In the genomic region with DNA sequence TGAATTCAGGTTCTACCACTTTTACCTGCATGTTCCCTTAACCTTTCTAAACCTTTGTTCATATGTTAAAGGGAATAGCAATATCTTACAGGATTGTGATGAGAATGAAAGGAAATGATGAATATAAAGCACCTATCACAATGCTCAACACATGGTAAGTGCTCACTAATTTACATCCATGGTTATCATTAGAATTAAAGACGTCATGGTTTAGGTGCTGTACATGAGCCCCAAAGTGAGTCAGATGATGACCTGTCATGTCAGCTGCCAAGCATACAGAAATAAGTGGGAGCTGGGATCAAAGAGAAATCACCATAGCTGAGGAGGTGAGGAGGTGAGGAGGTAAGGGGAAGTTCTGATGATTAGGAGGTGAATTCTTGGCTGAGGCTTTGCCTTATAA, we compare ENCODE assay signal across 13 cellular contexts.
A peak's percentile ranks its signal among the peaks of the same experiment; 100 is the strongest.
DNase-seq lines count a peak whose midpoint lies in the region; ATAC-seq and FAIRE-seq lines count a peak whose summit lies in the region.
"Had no signal": no experiment of that assay in that cellular context is flagged by ENCODE, and none has a peak within 500 bp of the region (broad histone marks: within the 10 kb centered on the region; RNA-seq: fewer than 3 reads in every experiment).

No MANE protein-coding gene starts in this region.

- CTCF ChIA-PET in activated CD8-positive, alpha-beta memory T cell treated with anti-CD3 and anti-CD28 coated beads, Interleukin-2, amount 10 ng/mL, durations not matched to agents 7 days and 5 days (lab: Charles Lee), result no interaction called here

- no peak for DNase-seq in GM18507 (ENCODE audit: extremely low spot score, insufficient read length, low read depth)
- DNase-seq in RKO (ENCODE audit: low spot score), result peak; percentile 35
- no peak for DNase-seq in activated CD8-positive, alpha-beta memory T cell treated with anti-CD3 and anti-CD28 coated beads, Interleukin-2, amount 10 ng/mL, durations not matched to agents 7 days and 5 days
- no peak for DNase-seq in germinal center (ENCODE audit: low spot score)
- DNase-seq: AML-193; Caco-2; CD8-positive, alpha-beta memory T cell; DND-41; GDM1 had no signal

- intact Hi-C loops in dendritic cell treated with granulocyte-macrophage colony-stimulating factor and Interleukin-4, amounts not matched to agents 40 ng/mL and 50 ng/mL, for 4 days (cut with micrococcal nuclease), result no loop called here

- no peaks in the 10 kb centered on the region for H3K27me3 Mint-ChIP-seq in dendritic cell treated with granulocyte-macrophage colony-stimulating factor and Interleukin-4, amounts not matched to agents 40 ng/mL and 50 ng/mL, for 4 days
- H3K27me3 Mint-ChIP-seq in stimulated activated memory B cell treated with anti-CD40 and anti-IgM and Interleukin-4, amounts not matched to agents 10 μg/mL and 1 μg/mL and 100 μg/mL, for 72 hours, result no peaks in the 10 kb centered on the region
- no peaks in the 10 kb centered on the region for H3K27me3 Mint-ChIP-seq in activated CD8-positive, alpha-beta memory T cell treated with anti-CD3 and anti-CD28 coated beads, Interleukin-2, amount 10 ng/mL, durations not matched to agents 7 days and 5 days

- no peak overlapping the region for H3K4me3 Mint-ChIP-seq in dendritic cell treated with granulocyte-macrophage colony-stimulating factor and Interleukin-4, amounts not matched to agents 40 ng/mL and 50 ng/mL, for 4 days
- H3K4me3 Mint-ChIP-seq in stimulated activated memory B cell treated with anti-CD40 and anti-IgM and Interleukin-4, amounts not matched to agents 10 μg/mL and 1 μg/mL and 100 μg/mL, for 72 hours, result no peak overlapping the region
- H3K4me3 Mint-ChIP-seq in activated CD8-positive, alpha-beta memory T cell treated with anti-CD3 and anti-CD28 coated beads, Interleukin-2, amount 10 ng/mL, durations not matched to agents 7 days and 5 days, result no peak overlapping the region
- H3K4me3 Mint-ChIP-seq: CD8-positive, alpha-beta memory T cell; GM23338 had no signal

- no peak for ATAC-seq in stimulated activated memory B cell treated with anti-CD40 and anti-IgM and Interleukin-4, amounts not matched to agents 10 μg/mL and 1 μg/mL and 100 μg/mL, for 72 hours
- ATAC-seq in activated CD8-positive, alpha-beta memory T cell treated with anti-CD3 and anti-CD28 coated beads, Interleukin-2, amount 10 ng/mL, durations not matched to agents 7 days and 5 days, result no peak
- ATAC-seq in HG03520 (IDR thresholded peaks at IDR 0.05; ENCODE audit: unreplicated experiment), result no peak
- ATAC-seq: GM23338 had no signal

- peak overlapping the region; percentile 86 for H3K27ac Mint-ChIP-seq in dendritic cell treated with granulocyte-macrophage colony-stimulating factor and Interleukin-4, amounts not matched to agents 40 ng/mL and 50 ng/mL, for 4 days
- H3K27ac Mint-ChIP-seq in stimulated activated memory B cell treated with anti-CD40 and anti-IgM and Interleukin-4, amounts not matched to agents 10 μg/mL and 1 μg/mL and 100 μg/mL, for 72 hours, result peak overlapping the region; percentile 37
- no peak overlapping the region for H3K27ac Mint-ChIP-seq in activated CD8-positive, alpha-beta memory T cell treated with anti-CD3 and anti-CD28 coated beads, Interleukin-2, amount 10 ng/mL, durations not matched to agents 7 days and 5 days
- H3K27ac Mint-ChIP-seq: CD8-positive, alpha-beta memory T cell; GM23338 had no signal

- H3K9me3 Mint-ChIP-seq in dendritic cell treated with granulocyte-macrophage colony-stimulating factor and Interleukin-4, amounts not matched to agents 40 ng/mL and 50 ng/mL, for 4 days, result peaks cover 10% of the 10 kb centered on the region
- no peaks in the 10 kb centered on the region for H3K9me3 Mint-ChIP-seq in stimulated activated memory B cell treated with anti-CD40 and anti-IgM and Interleukin-4, amounts not matched to agents 10 μg/mL and 1 μg/mL and 100 μg/mL, for 72 hours
- H3K9me3 Mint-ChIP-seq in activated CD8-positive, alpha-beta memory T cell treated with anti-CD3 and anti-CD28 coated beads, Interleukin-2, amount 10 ng/mL, durations not matched to agents 7 days and 5 days (ENCODE audit: low read depth), result no peaks in the 10 kb centered on the region
- H3K9me3 Mint-ChIP-seq: CD8-positive, alpha-beta memory T cell; GM23338 had no signal

- peaks cover 41% of the 10 kb centered on the region for H3K4me1 Mint-ChIP-seq in dendritic cell treated with granulocyte-macrophage colony-stimulating factor and Interleukin-4, amounts not matched to agents 40 ng/mL and 50 ng/mL, for 4 days (ENCODE audit: low read depth)
- peaks cover 31% of the 10 kb centered on the region for H3K4me1 Mint-ChIP-seq in stimulated activated memory B cell treated with anti-CD40 and anti-IgM and Interleukin-4, amounts not matched to agents 10 μg/mL and 1 μg/mL and 100 μg/mL, for 72 hours
- no peaks in the 10 kb centered on the region for H3K4me1 Mint-ChIP-seq in activated CD8-positive, alpha-beta memory T cell treated with anti-CD3 and anti-CD28 coated beads, Interleukin-2, amount 10 ng/mL, durations not matched to agents 7 days and 5 days
- H3K4me1 Mint-ChIP-seq: GM23338 had no signal

- peaks cover 13% of the 10 kb centered on the region for H3K36me3 Mint-ChIP-seq in dendritic cell treated with granulocyte-macrophage colony-stimulating factor and Interleukin-4, amounts not matched to agents 40 ng/mL and 50 ng/mL, for 4 days (ENCODE audit: low read depth)
- no peaks in the 10 kb centered on the region for H3K36me3 Mint-ChIP-seq in stimulated activated memory B cell treated with anti-CD40 and anti-IgM and Interleukin-4, amounts not matched to agents 10 μg/mL and 1 μg/mL and 100 μg/mL, for 72 hours
- no peaks in the 10 kb centered on the region for H3K36me3 Mint-ChIP-seq in activated CD8-positive, alpha-beta memory T cell treated with anti-CD3 and anti-CD28 coated beads, Interleukin-2, amount 10 ng/mL, durations not matched to agents 7 days and 5 days

- FAIRE-seq in GM18507 (lab: Jason Lieb, UNC), result peak; percentile 24
